In the genomic region with DNA sequence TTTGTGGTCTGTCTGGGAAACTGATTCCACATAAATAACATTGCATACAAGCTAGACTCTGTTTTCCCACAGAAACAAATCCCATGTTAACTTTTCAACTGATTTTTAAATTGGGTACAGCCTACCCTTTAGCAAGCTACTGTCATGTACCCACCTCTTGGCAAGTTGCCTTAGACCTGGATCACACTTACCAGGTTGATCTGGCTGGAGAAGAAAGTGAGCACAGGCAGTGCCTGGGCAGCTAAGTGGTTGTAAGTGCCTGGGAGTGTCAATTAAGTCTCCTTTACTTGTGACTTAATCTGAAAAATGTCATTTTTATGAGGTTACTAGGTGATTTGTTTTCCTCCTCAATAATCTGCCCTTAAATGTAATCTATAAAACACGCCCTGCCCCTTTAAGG, we compare ENCODE assay signal across 28 cellular contexts.
"Had no signal": no experiment of that assay in that cellular context is flagged by ENCODE, and none has a peak within 500 bp of the region (broad histone marks: within the 10 kb centered on the region; RNA-seq: fewer than 3 reads in every experiment).

No MANE protein-coding gene starts in this region.

- ATAC-seq: activated CD8-positive, alpha-beta T cell treated with anti-CD3 and anti-CD28 coated beads for 36 hours; activated T-cell treated with anti-CD3 and anti-CD28 coated beads, Interleukin-2, amount 50 U/mL, for 72 hours; activated T-helper 17 cell treated with anti-CD3 and anti-CD28 coated beads, Interleukin-2, amount 50 U/mL, for 72 hours; Panc1 had no signal

- H3K9me3 ChIP-seq: ascending aorta, breast epithelium, MG63, SJCRH30, SK-N-SH had no signal

- H3K27ac ChIP-seq: ascending aorta, breast epithelium, SJCRH30 had no signal

- H3K27me3 ChIP-seq: ascending aorta, breast epithelium, MG63, SJCRH30 had no signal

- H3K4me3 ChIP-seq: ascending aorta, breast epithelium, MG63, SJCRH30 had no signal

- H3K36me3 ChIP-seq: ascending aorta, breast epithelium, MG63, SJCRH30 had no signal

- DNase-seq: activated CD4-positive, alpha-beta T cell treated with anti-CD3 and anti-CD28 coated beads, Interleukin-2, amount 10 ng/mL, durations not matched to agents 24 days and 14 days; activated CD4-positive, alpha-beta T cell treated with anti-CD3 and anti-CD28 coated beads, Interleukin-2, amount 50 U/mL, for 4 hours; activated CD8-positive, alpha-beta T cell treated with anti-CD3 and anti-CD28 coated beads for 36 hours; activated effector memory CD4-positive, alpha-beta T cell treated with anti-CD3 and anti-CD28 coated beads, Interleukin-2, amount 50 U/mL, for 16 hours; activated naive CD4-positive, alpha-beta T cell treated with Interleukin-2 at 50 U/mL for 16 hours; activated naive CD8-positive, alpha-beta T cell treated with anti-CD3 and anti-CD28 coated beads, Interleukin-2, amount 10 ng/mL, durations not matched to agents 7 days and 5 days; activated T-cell treated with anti-CD3 and anti-CD28 coated beads, Interleukin-2, amount 50 U/mL, for 1 hour; activated T-cell treated with anti-CD3 and anti-CD28 coated beads, Interleukin-2, amount 50 U/mL, for 72 hours; amygdala; Karpas-422; KBM-7; MG63; NCI-H1048; NCI-H146; NCI-H2081 treated with DMSO at 0.1 percent for 48 hours; NCI-H2171; NCI-H446; NCI-H510A treated with DMSO at 0.1 percent for 48 hours; NCI-H526 treated with DMSO at 0.1 percent for 48 hours; NCI-H82; NK-92 treated with Interleukin-12 subunit alpha and Interleukin-12 subunit beta, amount 100 ng/mL, for 24 hours; SHP77; SJCRH30; SK-N-SH had no signal

- H3K4me1 ChIP-seq: ascending aorta, breast epithelium, SJCRH30 had no signal
